In the genomic region with DNA sequence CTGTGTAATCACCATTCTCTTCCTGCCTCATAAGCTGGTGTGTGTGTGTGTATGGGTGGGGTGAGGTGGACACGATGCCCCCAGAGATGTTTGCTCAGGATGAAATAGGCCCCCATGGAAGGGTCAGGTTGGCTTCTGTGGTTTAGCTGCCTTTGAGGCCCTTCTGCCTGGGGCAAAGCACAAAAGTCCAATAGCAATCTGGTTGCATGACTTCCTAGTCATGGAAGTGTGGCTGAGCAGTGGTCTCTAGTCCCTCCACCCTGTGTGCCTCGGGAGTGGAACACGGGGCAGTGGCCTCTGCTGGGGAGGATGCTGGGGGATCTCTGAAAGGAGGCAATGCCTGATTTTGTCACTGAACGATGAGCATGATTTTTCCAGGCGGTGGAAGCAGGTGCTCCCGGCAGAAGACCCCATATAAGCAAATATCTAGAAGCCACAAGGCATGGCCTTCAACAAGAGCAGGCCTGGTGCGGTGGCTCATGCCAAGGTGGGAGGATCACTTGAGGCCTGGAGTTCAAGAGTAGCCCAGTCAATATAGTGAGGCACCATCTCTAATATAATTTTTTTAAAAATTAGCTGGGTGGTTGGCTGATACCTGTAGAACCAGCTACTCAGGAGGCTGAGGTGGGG, we compare ENCODE assay signal across 1 cellular context.
A peak's percentile ranks its signal among the peaks of the same experiment; 100 is the strongest.
TF ChIP-seq lines count a peak whose summit lies in the region.

No MANE protein-coding gene starts in this region.

TF ChIP-seq in HepG2, 621 proteins besides CTCF, POLR2A, EP300 and RAD21 (continues in another document):
- peak; percentile 44; the same call in 1 of the 2 replicates for TF ChIP-seq DR1 (CRISPR knock-in tag; IDR thresholded peaks at IDR 0.05)
- TF ChIP-seq PHF21A (CRISPR knock-in tag; IDR thresholded peaks at IDR 0.05) = peak; percentile 89
- peak; percentile 86 for TF ChIP-seq MLX (CRISPR knock-in tag; IDR thresholded peaks at IDR 0.05)
- TF ChIP-seq RXRB (CRISPR knock-in tag; IDR thresholded peaks at IDR 0.05; ENCODE audit: borderline replicate concordance) = peak; percentile 87
- TF ChIP-seq ZNF574 (CRISPR knock-in tag; IDR thresholded peaks at IDR 0.05) = peak; percentile 52; the same call in 1 of the 2 replicates
- peak; percentile 86 for TF ChIP-seq ZFX (CRISPR knock-in tag; IDR thresholded peaks at IDR 0.05; ENCODE audit: low read depth)
- TF ChIP-seq ASH2L (IDR thresholded peaks at IDR 0.05; ENCODE audit: insufficient read length, low read depth, low read length) = peak; percentile 27
- TF ChIP-seq THRA (CRISPR knock-in tag; IDR thresholded peaks at IDR 0.05; ENCODE audit: borderline replicate concordance) = peak; percentile 62; the same call in 1 of the 2 replicates
- TF ChIP-seq ZBTB1 (CRISPR knock-in tag; IDR thresholded peaks at IDR 0.05; ENCODE audit: borderline replicate concordance) = 0 out of 2 replicates have a peak, but pooled peaks have one; percentile 20
- 0 out of 2 replicates have a peak, but pooled peaks have one; percentile 22 for TF ChIP-seq ZNF143 (CRISPR knock-in tag; IDR thresholded peaks at IDR 0.05)
- TF ChIP-seq ELF3 (CRISPR knock-in tag; IDR thresholded peaks at IDR 0.05) = peak; percentile 83
- peak; percentile 50; the same call in 1 of the 2 replicates for TF ChIP-seq ARHGAP35 (CRISPR knock-in tag; IDR thresholded peaks at IDR 0.05; ENCODE audit: borderline replicate concordance)
- peak; percentile 72 for TF ChIP-seq HNF1A (IDR thresholded peaks at IDR 0.05; ENCODE audit: low read depth)
- peak; percentile 76; the same call in 1 of the 2 replicates for TF ChIP-seq HNF1A (CRISPR knock-in tag; IDR thresholded peaks at IDR 0.05; ENCODE audit: borderline replicate concordance)
- TF ChIP-seq, protein P1, sequence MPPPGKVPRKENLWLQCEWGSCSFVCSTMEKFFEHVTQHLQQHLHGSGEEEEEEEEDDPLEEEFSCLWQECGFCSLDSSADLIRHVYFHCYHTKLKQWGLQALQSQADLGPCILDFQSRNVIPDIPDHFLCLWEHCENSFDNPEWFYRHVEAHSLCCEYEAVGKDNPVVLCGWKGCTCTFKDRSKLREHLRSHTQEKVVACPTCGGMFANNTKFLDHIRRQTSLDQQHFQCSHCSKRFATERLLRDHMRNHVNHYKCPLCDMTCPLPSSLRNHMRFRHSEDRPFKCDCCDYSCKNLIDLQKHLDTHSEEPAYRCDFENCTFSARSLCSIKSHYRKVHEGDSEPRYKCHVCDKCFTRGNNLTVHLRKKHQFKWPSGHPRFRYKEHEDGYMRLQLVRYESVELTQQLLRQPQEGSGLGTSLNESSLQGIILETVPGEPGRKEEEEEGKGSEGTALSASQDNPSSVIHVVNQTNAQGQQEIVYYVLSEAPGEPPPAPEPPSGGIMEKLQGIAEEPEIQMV (CRISPR knock-in tag; IDR thresholded peaks at IDR 0.05; ENCODE audit: low read depth) = peak; percentile 83; the same call in 1 of the 2 replicates
- TF ChIP-seq HNF4A (CRISPR knock-in tag; IDR thresholded peaks at IDR 0.05) = peak; percentile 86
- TF ChIP-seq ZNF788 (CRISPR knock-in tag; IDR thresholded peaks at IDR 0.05; ENCODE audit: borderline replicate concordance) = peak; percentile 41; the same call in 1 of the 2 replicates
- peak; percentile 49; the same call in 1 of the 2 replicates for TF ChIP-seq GATA4 (IDR thresholded peaks at IDR 0.05; ENCODE audit: borderline replicate concordance, low read depth)
- peak; percentile 33 for TF ChIP-seq YY1 (IDR thresholded peaks at IDR 0.05; ENCODE audit: insufficient read depth, insufficient replicate concordance, low read depth, low read length)
- peak; percentile 73; the same call in 1 of the 2 replicates for TF ChIP-seq MIER3 (CRISPR knock-in tag; IDR thresholded peaks at IDR 0.05; ENCODE audit: borderline replicate concordance)
- TF ChIP-seq ZNF556 (CRISPR knock-in tag; IDR thresholded peaks at IDR 0.05; ENCODE audit: borderline replicate concordance) = peak; percentile 86; the same call in 1 of the 2 replicates
- TF ChIP-seq, protein P2, sequence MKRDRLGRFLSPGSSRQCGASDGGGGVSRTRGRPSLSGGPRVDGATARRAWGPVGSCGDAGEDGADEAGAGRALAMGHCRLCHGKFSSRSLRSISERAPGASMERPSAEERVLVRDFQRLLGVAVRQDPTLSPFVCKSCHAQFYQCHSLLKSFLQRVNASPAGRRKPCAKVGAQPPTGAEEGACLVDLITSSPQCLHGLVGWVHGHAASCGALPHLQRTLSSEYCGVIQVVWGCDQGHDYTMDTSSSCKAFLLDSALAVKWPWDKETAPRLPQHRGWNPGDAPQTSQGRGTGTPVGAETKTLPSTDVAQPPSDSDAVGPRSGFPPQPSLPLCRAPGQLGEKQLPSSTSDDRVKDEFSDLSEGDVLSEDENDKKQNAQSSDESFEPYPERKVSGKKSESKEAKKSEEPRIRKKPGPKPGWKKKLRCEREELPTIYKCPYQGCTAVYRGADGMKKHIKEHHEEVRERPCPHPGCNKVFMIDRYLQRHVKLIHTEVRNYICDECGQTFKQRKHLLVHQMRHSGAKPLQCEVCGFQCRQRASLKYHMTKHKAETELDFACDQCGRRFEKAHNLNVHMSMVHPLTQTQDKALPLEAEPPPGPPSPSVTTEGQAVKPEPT (CRISPR knock-in tag; IDR thresholded peaks at IDR 0.05; ENCODE audit: low read depth) = 0 out of 2 replicates have a peak, but pooled peaks have one; percentile 61
- peak; percentile 68 for TF ChIP-seq RCOR2 (CRISPR knock-in tag; IDR thresholded peaks at IDR 0.05)
- peak; percentile 21; the same call in 1 of the 2 replicates for TF ChIP-seq ZNF264 (CRISPR knock-in tag; IDR thresholded peaks at IDR 0.05)
- TF ChIP-seq YEATS4 (CRISPR knock-in tag; IDR thresholded peaks at IDR 0.05; ENCODE audit: borderline replicate concordance) = peak; percentile 67; the same call in 1 of the 2 replicates
- peak; percentile 65 for TF ChIP-seq NCOR1 (IDR thresholded peaks at IDR 0.05; ENCODE audit: borderline replicate concordance, low read length)
- peak; percentile 70; the same call in 1 of the 2 replicates for TF ChIP-seq GFI1 (CRISPR knock-in tag; IDR thresholded peaks at IDR 0.05; ENCODE audit: borderline replicate concordance)
- TF ChIP-seq SOX5 (CRISPR knock-in tag; IDR thresholded peaks at IDR 0.05; ENCODE audit: borderline replicate concordance) = peak; percentile 77
- peak; percentile 74; the same call in 1 of the 2 replicates for TF ChIP-seq MEF2D (CRISPR knock-in tag; IDR thresholded peaks at IDR 0.05)
- 0 out of 2 replicates have a peak, but pooled peaks have one; percentile 13 for TF ChIP-seq LCORL (IDR thresholded peaks at IDR 0.05)
- TF ChIP-seq LCORL (CRISPR knock-in tag; IDR thresholded peaks at IDR 0.05) = peak; percentile 96
- TF ChIP-seq, protein P3, sequence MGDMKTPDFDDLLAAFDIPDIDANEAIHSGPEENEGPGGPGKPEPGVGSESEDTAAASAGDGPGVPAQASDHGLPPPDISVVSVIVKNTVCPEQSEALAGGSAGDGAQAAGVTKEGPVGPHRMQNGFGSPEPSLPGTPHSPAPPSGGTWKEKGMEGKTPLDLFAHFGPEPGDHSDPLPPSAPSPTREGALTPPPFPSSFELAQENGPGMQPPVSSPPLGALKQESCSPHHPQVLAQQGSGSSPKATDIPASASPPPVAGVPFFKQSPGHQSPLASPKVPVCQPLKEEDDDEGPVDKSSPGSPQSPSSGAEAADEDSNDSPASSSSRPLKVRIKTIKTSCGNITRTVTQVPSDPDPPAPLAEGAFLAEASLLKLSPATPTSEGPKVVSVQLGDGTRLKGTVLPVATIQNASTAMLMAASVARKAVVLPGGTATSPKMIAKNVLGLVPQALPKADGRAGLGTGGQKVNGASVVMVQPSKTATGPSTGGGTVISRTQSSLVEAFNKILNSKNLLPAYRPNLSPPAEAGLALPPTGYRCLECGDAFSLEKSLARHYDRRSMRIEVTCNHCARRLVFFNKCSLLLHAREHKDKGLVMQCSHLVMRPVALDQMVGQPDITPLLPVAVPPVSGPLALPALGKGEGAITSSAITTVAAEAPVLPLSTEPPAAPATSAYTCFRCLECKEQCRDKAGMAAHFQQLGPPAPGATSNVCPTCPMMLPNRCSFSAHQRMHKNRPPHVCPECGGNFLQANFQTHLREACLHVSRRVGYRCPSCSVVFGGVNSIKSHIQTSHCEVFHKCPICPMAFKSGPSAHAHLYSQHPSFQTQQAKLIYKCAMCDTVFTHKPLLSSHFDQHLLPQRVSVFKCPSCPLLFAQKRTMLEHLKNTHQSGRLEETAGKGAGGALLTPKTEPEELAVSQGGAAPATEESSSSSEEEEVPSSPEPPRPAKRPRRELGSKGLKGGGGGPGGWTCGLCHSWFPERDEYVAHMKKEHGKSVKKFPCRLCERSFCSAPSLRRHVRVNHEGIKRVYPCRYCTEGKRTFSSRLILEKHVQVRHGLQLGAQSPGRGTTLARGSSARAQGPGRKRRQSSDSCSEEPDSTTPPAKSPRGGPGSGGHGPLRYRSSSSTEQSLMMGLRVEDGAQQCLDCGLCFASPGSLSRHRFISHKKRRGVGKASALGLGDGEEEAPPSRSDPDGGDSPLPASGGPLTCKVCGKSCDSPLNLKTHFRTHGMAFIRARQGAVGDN (CRISPR knock-in tag; IDR thresholded peaks at IDR 0.05) = peak; percentile 96
- peak; percentile 63 for TF ChIP-seq POGZ (CRISPR knock-in tag; IDR thresholded peaks at IDR 0.05)
- peak; percentile 46; the same call in 1 of the 2 replicates for TF ChIP-seq POLR2AphosphoS5 (IDR thresholded peaks at IDR 0.05; ENCODE audit: low read depth, low read length)
- TF ChIP-seq, protein P4, sequence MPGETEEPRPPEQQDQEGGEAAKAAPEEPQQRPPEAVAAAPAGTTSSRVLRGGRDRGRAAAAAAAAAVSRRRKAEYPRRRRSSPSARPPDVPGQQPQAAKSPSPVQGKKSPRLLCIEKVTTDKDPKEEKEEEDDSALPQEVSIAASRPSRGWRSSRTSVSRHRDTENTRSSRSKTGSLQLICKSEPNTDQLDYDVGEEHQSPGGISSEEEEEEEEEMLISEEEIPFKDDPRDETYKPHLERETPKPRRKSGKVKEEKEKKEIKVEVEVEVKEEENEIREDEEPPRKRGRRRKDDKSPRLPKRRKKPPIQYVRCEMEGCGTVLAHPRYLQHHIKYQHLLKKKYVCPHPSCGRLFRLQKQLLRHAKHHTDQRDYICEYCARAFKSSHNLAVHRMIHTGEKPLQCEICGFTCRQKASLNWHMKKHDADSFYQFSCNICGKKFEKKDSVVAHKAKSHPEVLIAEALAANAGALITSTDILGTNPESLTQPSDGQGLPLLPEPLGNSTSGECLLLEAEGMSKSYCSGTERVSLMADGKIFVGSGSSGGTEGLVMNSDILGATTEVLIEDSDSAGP (CRISPR knock-in tag; IDR thresholded peaks at IDR 0.05; ENCODE audit: borderline replicate concordance) = peak; percentile 59; the same call in 1 of the 2 replicates
